ENCODE assay signal across 25 cellular contexts in genomic region chr5:128684951-128685350, GRCh38.
"Had no signal": no experiment of that assay in that cellular context is flagged by ENCODE, and none has a peak within 500 bp of the region (broad histone marks: within the 10 kb centered on the region; RNA-seq: fewer than 3 reads in every experiment).

No MANE protein-coding gene starts in this region.

- H3K9ac ChIP-seq: neural progenitor cell had no signal

- H3K4me1 Mint-ChIP-seq: activated naive CD4-positive, alpha-beta T cell treated with anti-CD3 and anti-CD28 coated beads, Interleukin-2, amount 50 U/mL, for 24 hours; naive B cell had no signal

- H3K4me3 ChIP-seq: cardiac muscle cell, colonic mucosa, esophagus squamous epithelium, hepatocyte, left lung, neural progenitor cell, ovary, sigmoid colon, stomach, testis, upper lobe of right lung had no signal

- H3K9me3 Mint-ChIP-seq: activated CD8-positive, alpha-beta T cell treated with anti-CD3 and anti-CD28 coated beads for 36 hours; activated naive CD4-positive, alpha-beta T cell treated with anti-CD3 and anti-CD28 coated beads, Interleukin-2, amount 50 U/mL, for 24 hours; neural progenitor cell had no signal

- H3K27ac ChIP-seq: cardiac muscle cell, colonic mucosa, esophagus squamous epithelium, hepatocyte, left lung, neural progenitor cell, ovary, sigmoid colon, stomach, testis, upper lobe of right lung had no signal

- H3K9me3 ChIP-seq: colonic mucosa, esophagus squamous epithelium, left lung, ovary, sigmoid colon, stomach, testis, upper lobe of right lung had no signal

- H3K36me3 Mint-ChIP-seq: activated naive CD4-positive, alpha-beta T cell treated with anti-CD3 and anti-CD28 coated beads, Interleukin-2, amount 50 U/mL, for 24 hours; naive B cell; neural progenitor cell; WTC11 had no signal

- ATAC-seq: activated CD8-positive, alpha-beta T cell treated with anti-CD3 and anti-CD28 coated beads for 36 hours; activated T-cell treated with anti-CD3 and anti-CD28 coated beads, Interleukin-2, amount 50 U/mL, for 4 hours; left lung; upper lobe of right lung; WTC11 had no signal

- H3K27me3 ChIP-seq: cardiac muscle cell, colonic mucosa, esophagus squamous epithelium, hepatocyte, left lung, neural progenitor cell, ovary, sigmoid colon, stomach, testis, upper lobe of right lung had no signal

- H3K27ac Mint-ChIP-seq: activated CD8-positive, alpha-beta T cell treated with anti-CD3 and anti-CD28 coated beads for 36 hours; activated naive CD4-positive, alpha-beta T cell treated with anti-CD3 and anti-CD28 coated beads, Interleukin-2, amount 50 U/mL, for 24 hours; naive B cell; neural progenitor cell; WTC11 had no signal

- H3K36me3 ChIP-seq: cardiac muscle cell, colonic mucosa, esophagus squamous epithelium, left lung, ovary, sigmoid colon, stomach, upper lobe of right lung had no signal

- FAIRE-seq: kidney, TTC549 had no signal

- H3K4me1 ChIP-seq: colonic mucosa, left lung, sigmoid colon, stomach, testis, upper lobe of right lung had no signal

- H3K79me2 ChIP-seq: hepatocyte had no signal

- H3K4me3 Mint-ChIP-seq: activated CD8-positive, alpha-beta T cell treated with anti-CD3 and anti-CD28 coated beads for 36 hours; activated naive CD4-positive, alpha-beta T cell treated with anti-CD3 and anti-CD28 coated beads, Interleukin-2, amount 50 U/mL, for 24 hours; activated T-cell treated with anti-CD3 and anti-CD28 coated beads, Interleukin-2, amount 50 U/mL, for 4 hours; naive B cell; neural progenitor cell; WTC11 had no signal

- H3K4me2 ChIP-seq: hepatocyte, neural progenitor cell had no signal

- DNase-seq: activated CD4-positive, alpha-beta T cell treated with anti-CD3 and anti-CD28 coated beads for 48 hours; activated CD8-positive, alpha-beta T cell treated with anti-CD3 and anti-CD28 coated beads for 36 hours; activated effector memory CD4-positive, alpha-beta T cell treated with anti-CD3 and anti-CD28 coated beads, Interleukin-2, amount 50 U/mL, for 16 hours; activated T-cell treated with anti-CD3 and anti-CD28 coated beads, Interleukin-2, amount 50 U/mL, for 4 hours; amygdala; colonic mucosa; esophagus squamous epithelium; kidney; left lung; mammary epithelial cell; naive B cell; ovary; sigmoid colon; stimulated activated CD4-positive, alpha-beta T cell treated with anti-CD3 and anti-CD28 coated beads, Interleukin-12 subunit alpha, Interleukin-12 subunit beta, amount 100 ng/mL, for 4 hours; stimulated activated CD4-positive, alpha-beta T cell treated with anti-CD3 and anti-CD28 coated beads, Interleukin-2, amount 100 ng/mL, for 24 hours; stomach; T-helper 2 cell; testis; upper lobe of right lung had no signal

- H2AFZ ChIP-seq: hepatocyte, neural progenitor cell had no signal
